Comparison of ENCODE assay signal across 15 cellular contexts in genomic region chr7:54596747-54597146, GRCh38. TPM values are rescaled to one million over a fixed set of nuclear protein-coding genes. Genes with fewer than 3 reads are reported as not detected.
A peak's percentile ranks its signal among the peaks of the same experiment; 100 is the strongest.
DNase-seq lines count a peak whose midpoint lies in the region; ATAC-seq and TF ChIP-seq lines count a peak whose summit lies in the region.
"Had no signal": no experiment of that assay in that cellular context is flagged by ENCODE, and none has a peak within 500 bp of the region (broad histone marks: within the 10 kb centered on the region; RNA-seq: fewer than 3 reads in every experiment).

No MANE protein-coding gene starts in this region.

- H3K27me3 ChIP-seq in H7 (ENCODE audit: control insufficient read depth, insufficient read depth, low read length), result no peaks in the 10 kb centered on the region
- H3K27me3 ChIP-seq: stomach had no signal

- H3K9me3 Mint-ChIP-seq in stimulated activated effector memory CD8-positive, alpha-beta T cell treated with anti-CD3 and anti-CD28 coated beads, Interleukin-12 subunit alpha, Interleukin-12 subunit beta, amount 100 ng/mL, for 72 hours, result peaks cover 17% of the 10 kb centered on the region
- H3K9me3 Mint-ChIP-seq: brain had no signal

- CTCF ChIA-PET in GM10248 (lab: Yijun Ruan, JAX), result no interaction called here

- no peaks in the 10 kb centered on the region for H3K36me3 ChIP-seq in H7 (replicated peaks; ENCODE audit: control insufficient read depth, insufficient read depth, low read length)
- H3K36me3 ChIP-seq: stomach had no signal

- no peak overlapping the region for H3K4me3 Mint-ChIP-seq in stimulated activated effector memory CD8-positive, alpha-beta T cell treated with anti-CD3 and anti-CD28 coated beads, Interleukin-12 subunit alpha, Interleukin-12 subunit beta, amount 100 ng/mL, for 72 hours
- H3K4me3 Mint-ChIP-seq: brain had no signal

- POLR2A ChIA-PET in GM10248 (lab: Yijun Ruan, JAX), result no interaction called here

- H3K36me3 Mint-ChIP-seq in stimulated activated effector memory CD8-positive, alpha-beta T cell treated with anti-CD3 and anti-CD28 coated beads, Interleukin-12 subunit alpha, Interleukin-12 subunit beta, amount 100 ng/mL, for 72 hours, result no peaks in the 10 kb centered on the region
- H3K36me3 Mint-ChIP-seq: brain had no signal

- intact Hi-C loops in Right ventricle myocardium superior (cut with DNase I), result no loop called here

- ATAC-seq in HG02642 (IDR thresholded peaks at IDR 0.05; ENCODE audit: poor library complexity, unreplicated experiment), result peak; percentile 97
- ATAC-seq in HG03460 (IDR thresholded peaks at IDR 0.05; ENCODE audit: unreplicated experiment), result peak; percentile 96
- ATAC-seq in stimulated activated effector memory CD8-positive, alpha-beta T cell treated with anti-CD3 and anti-CD28 coated beads, Interleukin-12 subunit alpha, Interleukin-12 subunit beta, amount 100 ng/mL, for 72 hours, result no peak
- no peak for ATAC-seq in Right ventricle myocardium superior (ENCODE audit: poor library complexity)

- no peaks in the 10 kb centered on the region for H3K4me1 Mint-ChIP-seq in stimulated activated effector memory CD8-positive, alpha-beta T cell treated with anti-CD3 and anti-CD28 coated beads, Interleukin-12 subunit alpha, Interleukin-12 subunit beta, amount 100 ng/mL, for 72 hours
- H3K4me1 Mint-ChIP-seq: brain had no signal

- no peak for TF ChIP-seq CTCF in GM10248 (IDR thresholded peaks at IDR 0.05; ENCODE audit: control extremely low read depth, extremely low read depth, low read depth, missing control alignments)

- no peak overlapping the region for H3K27ac Mint-ChIP-seq in stimulated activated effector memory CD8-positive, alpha-beta T cell treated with anti-CD3 and anti-CD28 coated beads, Interleukin-12 subunit alpha, Interleukin-12 subunit beta, amount 100 ng/mL, for 72 hours
- H3K27ac Mint-ChIP-seq: brain, progenitor cell of endocrine pancreas had no signal

- DNase-seq in GM10248 (ENCODE audit: extremely low spot score) (peak; percentile 24), GM19238 (ENCODE audit: insufficient read length, low spot score) (peak; percentile 2), DMS53 (lab: John Stamatoyannopoulos, UW) (no peak), H7 (no peak), Right ventricle myocardium superior (no peak)
- DNase-seq in stimulated activated effector memory CD8-positive, alpha-beta T cell treated with anti-CD3 and anti-CD28 coated beads, Interleukin-12 subunit alpha, Interleukin-12 subunit beta, amount 100 ng/mL, for 72 hours (ENCODE audit: low spot score in 2 of 2), result no peak
- DNase-seq: activated CD4-positive, CD25-positive, alpha-beta regulatory T cell treated with anti-CD3 and anti-CD28 coated beads, Interleukin-2, amount 50 U/mL, for 72 hours; NCI-H526; stimulated activated CD4-positive, alpha-beta T cell treated with anti-CD3 and anti-CD28 coated beads, Interleukin-1b, Interleukin-23, amount 100 ng/mL, for 48 hours; stomach had no signal

- no peak overlapping the region for H3K4me3 ChIP-seq in H7 (ENCODE audit: insufficient read depth, low read depth, low read length)
- H3K4me3 ChIP-seq: stomach had no signal

RNA-seq across cellular contexts. Expression of gene VSTM2A, which starts 54.6 kb away (rescaled TPM):
- total RNA-seq in H7 (2014; rRNA removed; shearing (Covaris generic)), result 0.15 and 0.35 TPM in 2 replicates
- total RNA-seq in Right ventricle myocardium superior, result not detected
- total RNA-seq: A673 had no signal

Comparison
In these comparisons a context has a peak if more than half of its experiments do, and no peak if none do; other contexts are left out.
1. DNase-seq: peak in GM10248 (single experiment) and GM19238 (single experiment); none in stimulated activated effector memory CD8-positive, alpha-beta T cell treated with anti-CD3 and anti-CD28 coated beads, Interleukin-12 subunit alpha, Interleukin-12 subunit beta, amount 100 ng/mL, for 72 hours (0 of 2), DMS53 (single experiment), H7 (single experiment) and Right ventricle myocardium superior (single experiment).
2. ATAC-seq: peak in HG02642 (single experiment) and HG03460 (single experiment); none in stimulated activated effector memory CD8-positive, alpha-beta T cell treated with anti-CD3 and anti-CD28 coated beads, Interleukin-12 subunit alpha, Interleukin-12 subunit beta, amount 100 ng/mL, for 72 hours (single experiment) and Right ventricle myocardium superior (single experiment).